Comparison of ENCODE assay signal across 7 cellular contexts in genomic region chr16:80540516-80541305, GRCh38. TPM values are rescaled to one million over a fixed set of nuclear protein-coding genes. Genes with fewer than 3 reads are reported as not detected.
DNase-seq lines count a peak whose midpoint lies in the region; ATAC-seq and TF ChIP-seq lines count a peak whose summit lies in the region.

TSS of gene DYNLRB2 (plus strand) at chr16:80540993. CDS start at chr16:80541077, 84 bp downstream.

- H3K27ac Mint-ChIP-seq in activated CD4-positive, alpha-beta T cell treated with anti-CD3 and anti-CD28 coated beads, Interleukin-2, amount 10 ng/mL, durations not matched to agents 7 days and 5 days: peak within 1 kb of the TSS; percentile 94

- H3K4me1 Mint-ChIP-seq in activated CD4-positive, alpha-beta T cell treated with anti-CD3 and anti-CD28 coated beads, Interleukin-2, amount 10 ng/mL, durations not matched to agents 7 days and 5 days: peaks cover 34% of the 10 kb centered on the region

- no peaks in the 10 kb centered on the region for H3K9me3 Mint-ChIP-seq in activated CD4-positive, alpha-beta T cell treated with anti-CD3 and anti-CD28 coated beads, Interleukin-2, amount 10 ng/mL, durations not matched to agents 7 days and 5 days

- DNase-seq in NCI-H2171 (lab: John Stamatoyannopoulos, UW): peak; percentile 82
- DNase-seq in activated CD4-positive, alpha-beta T cell treated with anti-CD3 and anti-CD28 coated beads, Interleukin-2, amount 10 ng/mL, durations not matched to agents 7 days and 5 days: peak; percentile 94
- peak; percentile 67 for DNase-seq in cortex of kidney (lab: John Stamatoyannopoulos, UW)
- DNase-seq in stimulated activated CD4-positive, alpha-beta T cell treated with anti-CD3 and anti-CD28 coated beads, Interleukin-1b, Interleukin-23, amount 100 ng/mL, for 1 hour (ENCODE audit: low read depth in 2 of 2): peak; percentile 77 to 81

- CTCF ChIA-PET in activated CD4-positive, alpha-beta T cell treated with anti-CD3 and anti-CD28 coated beads, Interleukin-2, amount 10 ng/mL, durations not matched to agents 7 days and 5 days (lab: Charles Lee): interaction anchor here (0.5 kb wide), 1 partner anchor 912 kb away, joined by 4 read pairs; no protein-coding TSS in a partner anchor

- H3K27me3 ChIP-seq in layer of hippocampus (ENCODE audit: control insufficient read depth, insufficient read depth, low read length): no peaks in the 10 kb centered on the region

- peak within 1 kb of the TSS; percentile 59 for H3K27ac ChIP-seq in layer of hippocampus (ENCODE audit: low read depth, low read length)

- H3K36me3 Mint-ChIP-seq in activated CD4-positive, alpha-beta T cell treated with anti-CD3 and anti-CD28 coated beads, Interleukin-2, amount 10 ng/mL, durations not matched to agents 7 days and 5 days (ENCODE audit: low read depth): peaks cover 11% of the 10 kb centered on the region

- ATAC-seq in HG03060 (IDR thresholded peaks at IDR 0.05; ENCODE audit: low read depth, unreplicated experiment): peak; percentile 91

- TF ChIP-seq POLR2A in GM18526 (IDR thresholded peaks at IDR 0.05; ENCODE audit: extremely low read depth, insufficient read length): peak; percentile 62

- POLR2A ChIA-PET in activated CD4-positive, alpha-beta T cell treated with anti-CD3 and anti-CD28 coated beads, Interleukin-2, amount 10 ng/mL, durations not matched to agents 7 days and 5 days (lab: Charles Lee): no interaction called here

- peak within 1 kb of the TSS; percentile 90 for H3K4me3 Mint-ChIP-seq in activated CD4-positive, alpha-beta T cell treated with anti-CD3 and anti-CD28 coated beads, Interleukin-2, amount 10 ng/mL, durations not matched to agents 7 days and 5 days

- H3K27me3 Mint-ChIP-seq in activated CD4-positive, alpha-beta T cell treated with anti-CD3 and anti-CD28 coated beads, Interleukin-2, amount 10 ng/mL, durations not matched to agents 7 days and 5 days: peaks cover 3% of the 10 kb centered on the region

RNA-seq across cellular contexts. Expression of gene DYNLRB2, which starts in this region (rescaled TPM):
- total RNA-seq in activated CD4-positive, alpha-beta T cell treated with anti-CD3 and anti-CD28 coated beads, Interleukin-2, amount 10 ng/mL, durations not matched to agents 7 days and 5 days: under 1 TPM in 1 of 2 experiments, not detected in 1; 0.62 TPM

Comparison
In these comparisons a context has a peak if more than half of its experiments do, and no peak if none do; other contexts are left out.
1. Peak in every context shown above with its lines: DNase-seq, ATAC-seq and H3K27ac ChIP-seq.
2. Peak in DNase-seq in activated CD4-positive, alpha-beta T cell treated with anti-CD3 and anti-CD28 coated beads, Interleukin-2, amount 10 ng/mL, durations not matched to agents 7 days and 5 days; RNA of the gene not detected or under 1 TPM.